In genomic region chr1:156082111-156083091, GRCh38 we compare ENCODE assay signal across 8 cellular contexts. TPM values are rescaled to one million over a fixed set of nuclear protein-coding genes. Genes with fewer than 3 reads are reported as not detected.
DNase-seq lines count a peak whose midpoint lies in the region; ATAC-seq and TF ChIP-seq lines count a peak whose summit lies in the region.

Gene MEX3A (minus strand): TSS chr1:156082465. CDS start chr1:156081998, 467 bp downstream.

- H3K4me2 ChIP-seq in DOHH2 (ENCODE audit: low read length) = peak within 1 kb of the TSS; percentile 81
- H3K4me2 ChIP-seq in PC-9 = peak within 1 kb of the TSS; percentile 99
- H3K4me2 ChIP-seq in fibroblast of lung (ENCODE audit: extremely low read depth, insufficient read depth, low read length) = peak within 1 kb of the TSS; percentile 92

- H2AFZ ChIP-seq in PC-9 (peak within 1 kb of the TSS; percentile 96), fibroblast of lung (ENCODE audit: low read length) (peak within 1 kb of the TSS; percentile 94)

- intact Hi-C loops in PC-9 (cut with micrococcal nuclease; ENCODE audit: unreplicated experiment) = loop anchor here (2.0 kb wide), 1 partner anchor 22 kb away; the partner anchor contains the start of gene RAB25

- ATAC-seq in HG02973 (IDR thresholded peaks at IDR 0.05; ENCODE audit: unreplicated experiment) = no peak

- no peaks in the 10 kb centered on the region for H3K9me3 ChIP-seq in DOHH2 (ENCODE audit: control insufficient read depth, insufficient read depth, low read length)
- H3K9me3 ChIP-seq in PC-9 (ENCODE audit: insufficient read depth, low read depth) = no peaks in the 10 kb centered on the region
- H3K9me3 ChIP-seq in fibroblast of lung (ENCODE audit: control insufficient read depth, insufficient read depth, low read depth, low read length) = no peaks in the 10 kb centered on the region
- no peaks in the 10 kb centered on the region for H3K9me3 ChIP-seq in muscle layer of duodenum (ENCODE audit: control insufficient read depth in 1 of 2, low read length in 2 of 2)

- H3K27me3 ChIP-seq in DOHH2 (ENCODE audit: control insufficient read depth, low read length) (peaks cover 22% of the 10 kb centered on the region), PC-9 (ENCODE audit: insufficient read depth, low read depth) (no peaks in the 10 kb centered on the region), fibroblast of lung (ENCODE audit: control insufficient read depth, insufficient read depth, low read length) (no peaks in the 10 kb centered on the region), muscle layer of duodenum (ENCODE audit: low read depth, low read length) (peaks cover 4% of the 10 kb centered on the region)

- no peaks in the 10 kb centered on the region for H3K36me3 ChIP-seq in DOHH2 (ENCODE audit: control insufficient read depth, low read length)
- H3K36me3 ChIP-seq in PC-9 (ENCODE audit: low read depth) = no peaks in the 10 kb centered on the region
- no peaks in the 10 kb centered on the region for H3K36me3 ChIP-seq in fibroblast of lung (ENCODE audit: control insufficient read depth, insufficient read depth, low read length)
- H3K36me3 ChIP-seq in muscle layer of duodenum (ENCODE audit: control insufficient read depth in 1 of 2, insufficient read depth in 2 of 2, low read length in 2 of 2) = no peaks in the 10 kb centered on the region

- no peaks in the 10 kb centered on the region for H3K9me2 ChIP-seq in DOHH2 (replicated peaks; ENCODE audit: control insufficient read depth, low read length)
- H3K9me2 ChIP-seq in PC-9 (ENCODE audit: insufficient read depth) = no peaks in the 10 kb centered on the region

- H3F3A ChIP-seq in DOHH2 (ENCODE audit: control insufficient read depth, insufficient read depth) (peaks cover 23% of the 10 kb centered on the region), PC-9 (ENCODE audit: insufficient read depth, low read depth) (peaks cover 31% of the 10 kb centered on the region; the same call in 1 of the 2 replicates)

- peaks cover 33% of the 10 kb centered on the region for H3K4me1 ChIP-seq in DOHH2 (ENCODE audit: control insufficient read depth, low read length)
- peaks cover 21% of the 10 kb centered on the region for H3K4me1 ChIP-seq in PC-9 (replicated peaks; ENCODE audit: insufficient read depth)
- peaks cover 3% of the 10 kb centered on the region for H3K4me1 ChIP-seq in fibroblast of lung (ENCODE audit: control insufficient read depth, extremely low read depth, insufficient read depth, low read length)
- peaks cover 0 to 34% of the 10 kb centered on the region in 2 donors for H3K4me1 ChIP-seq in muscle layer of duodenum (ENCODE audit: control insufficient read depth in 1 of 2, insufficient read depth in 2 of 2, low read length in 2 of 2)

- POLR2A ChIA-PET in PC-9 (lab: Charles Lee; ENCODE audit: unreplicated experiment) = interaction anchor here (0.6 kb wide), 3 partner anchors 147 to 1090 kb away, joined by 3 to 10 read pairs (median 3); no protein-coding TSS in a partner anchor

- CTCF ChIA-PET in PC-9 (lab: Charles Lee) = interaction anchor here (0.6 kb wide), 2 partner anchors 20 to 225 kb away, joined by 3 read pairs; no protein-coding TSS in a partner anchor

- H3K4me3 ChIP-seq in DOHH2 (ENCODE audit: low read length) (peak within 1 kb of the TSS; percentile 77), PC-9 (peak within 1 kb of the TSS; percentile 100), fibroblast of lung (replicated peaks in 1 of 4; ENCODE audit: control extremely low read depth in 1 of 4, insufficient read depth in 1 of 4, low read depth in 3 of 4, low read length in 4 of 4) (peak within 1 kb of the TSS; percentile 70 to 89 (median 78)), muscle layer of duodenum (ENCODE audit: low read depth in 1 of 2, low read length in 2 of 2) (peak within 1 kb of the TSS; percentile 73 to 87)
- H3K4me3 ChIP-seq in Jurkat, Clone E6-1 (ENCODE audit: low read length) = peak within 1 kb of the TSS; percentile 77

- H3K9ac ChIP-seq in fibroblast of lung (ENCODE audit: insufficient read depth, low read length) = peak within 1 kb of the TSS; percentile 62

- H3K79me2 ChIP-seq in DOHH2 (ENCODE audit: control insufficient read depth, low read length) (no peaks in the 10 kb centered on the region), PC-9 (ENCODE audit: low read depth) (no peaks in the 10 kb centered on the region), fibroblast of lung (ENCODE audit: control insufficient read depth, insufficient read depth, low read length) (no peaks in the 10 kb centered on the region)

- no TSS peak for BruUV-seq in PC-9 (replicated peaks; lab: Mats Ljungman, UMichigan)

- H3K27ac ChIP-seq in DOHH2 (ENCODE audit: low read depth, low read length) (no peak within 1 kb of the TSS), PC-9 (no peak within 1 kb of the TSS), fibroblast of lung (ENCODE audit: insufficient read depth, low read length) (peak within 1 kb of the TSS; percentile 14), muscle layer of duodenum (ENCODE audit: low read length) (no peak within 1 kb of the TSS), substantia nigra (ENCODE audit: low read depth, low read length, poor library complexity, severe bottlenecking) (peak within 1 kb of the TSS; percentile 53)

- no peak for TF ChIP-seq CTCF in DOHH2 (IDR thresholded peaks at IDR 0.05; ENCODE audit: low read depth, low read length, poor library complexity, severe bottlenecking)
- no peak for TF ChIP-seq CTCF in PC-9 (conservative IDR thresholded peaks at IDR 0.05)
- TF ChIP-seq CTCF in fibroblast of lung (conservative IDR thresholded peaks at IDR 0.05 in 1 of 2, IDR thresholded peaks at IDR 0.05 in 1 of 2; ENCODE audit: low read depth in 1 of 2, low read length in 2 of 2) = no peak

- H4K20me1 ChIP-seq in DOHH2 (ENCODE audit: control insufficient read depth, insufficient read depth, low read depth, low read length) (no peaks in the 10 kb centered on the region), PC-9 (ENCODE audit: insufficient read depth) (no peaks in the 10 kb centered on the region), fibroblast of lung (ENCODE audit: control insufficient read depth, extremely low read depth, insufficient read depth, low read length) (no peaks in the 10 kb centered on the region)

- DNase-seq in Jurkat, Clone E6-1 (ENCODE audit: low read depth, low spot score) = peak; percentile 54
- peak; percentile 44 to 79 for DNase-seq in PC-9
- peak; percentile 41 for DNase-seq in activated T-helper 1 cell treated with Interleukin-2 at 50 U/mL for 16 hours (ENCODE audit: low read depth)
- DNase-seq in fibroblast of lung (ENCODE audit: low read depth in 2 of 2) = peak; percentile 70 to 73
- DNase-seq in substantia nigra (lab: John Stamatoyannopoulos, UW) = peak; percentile 20 to 83 (median 62)

RNA-seq across cellular contexts. Expression of gene MEX3A, which starts in this region (rescaled TPM):
- 23.6 TPM for polyA plus RNA-seq in Jurkat, Clone E6-1 (2012; ENCODE audit: insufficient read depth, insufficient read length)
- total RNA-seq in PC-9 (2021) (6.6 and 7.2 TPM in 2 replicates), fibroblast of lung (1.5 and 1.7 TPM in 2 replicates)
- polyA plus RNA-seq in fibroblast of lung = 0.96 and 2.1 TPM in 2 replicates
- 0.94 and 2.9 TPM in 2 replicates for polyA plus RNA-seq in fibroblast of lung (2012)
- polyA minus RNA-seq in fibroblast of lung (ENCODE audit: low replicate concordance) = 2.4 and 3.9 TPM in 2 replicates

Comparison
In these comparisons a context has a peak if more than half of its experiments do, and no peak if none do; other contexts are left out.
1. H3K27ac ChIP-seq: peak in fibroblast of lung (single experiment) and substantia nigra (single experiment); none in DOHH2 (single experiment), PC-9 (single experiment) and muscle layer of duodenum (single experiment).
2. Peak in every context shown above with its lines, with median percentiles within 50 percentile points of each other: H3K4me2 ChIP-seq, H3K4me3 ChIP-seq and DNase-seq.